In genomic region chr19:52593441-52593840, GRCh38 we compare ENCODE assay signal across 4 cellular contexts. TPM values are rescaled to one million over a fixed set of nuclear protein-coding genes. Genes with fewer than 3 reads are reported as not detected.
DNase-seq lines count a peak whose midpoint lies in the region; ATAC-seq and TF ChIP-seq lines count a peak whose summit lies in the region.
"Not testable (repeated sequence)": the region's sequence is repeated elsewhere in the genome, so short reads cannot be mapped to it uniquely, and the experiment has no call there.
"Had no signal": no experiment of that assay in that cellular context is flagged by ENCODE, and none has a peak within 500 bp of the region (broad histone marks: within the 10 kb centered on the region; RNA-seq: fewer than 3 reads in every experiment).

No MANE protein-coding gene starts in this region.

- not testable (repeated sequence) for H3K4me3 ChIP-seq in upper lobe of right lung

- H3K27me3 ChIP-seq in upper lobe of right lung = not testable (repeated sequence)

- ATAC-seq in upper lobe of right lung = not testable (repeated sequence)

- not testable (repeated sequence) for TF ChIP-seq CTCF in upper lobe of right lung (IDR thresholded peaks at IDR 0.05)

- not testable (repeated sequence) for H3K4me1 ChIP-seq in upper lobe of right lung

- peaks cover 18% of the 10 kb centered on the region for H3K36me3 ChIP-seq in upper lobe of right lung

- not testable (repeated sequence) for H3K27ac ChIP-seq in upper lobe of right lung

- not testable (repeated sequence) for H3K9me3 ChIP-seq in upper lobe of right lung

- DNase-seq in activated effector memory CD4-positive, alpha-beta T cell treated with anti-CD3 and anti-CD28 coated beads, Interleukin-2, amount 50 U/mL, for 16 hours = peak; percentile 49
- DNase-seq in mesenteric fat pad (ENCODE audit: low spot score) (peak; percentile 47), upper lobe of right lung (peak; percentile 8)

- intact Hi-C loops in upper lobe of right lung (cut with DNase I) = not testable (repeated sequence)

RNA-seq across cellular contexts. Expression of gene ZNF701, which starts 23.4 kb away (rescaled TPM):
- total RNA-seq in mesenteric fat pad = 11.2 TPM
- total RNA-seq in upper lobe of right lung = 18.5 TPM
- total RNA-seq: Calu3 had no signal

RNA-seq across cellular contexts. Expression of gene ZNF83, which starts 44.7 kb away (rescaled TPM):
- 30.0 TPM for total RNA-seq in mesenteric fat pad
- total RNA-seq in upper lobe of right lung = 43.7 TPM
